8 cellular contexts compared by ENCODE assay signal in the genomic region with DNA sequence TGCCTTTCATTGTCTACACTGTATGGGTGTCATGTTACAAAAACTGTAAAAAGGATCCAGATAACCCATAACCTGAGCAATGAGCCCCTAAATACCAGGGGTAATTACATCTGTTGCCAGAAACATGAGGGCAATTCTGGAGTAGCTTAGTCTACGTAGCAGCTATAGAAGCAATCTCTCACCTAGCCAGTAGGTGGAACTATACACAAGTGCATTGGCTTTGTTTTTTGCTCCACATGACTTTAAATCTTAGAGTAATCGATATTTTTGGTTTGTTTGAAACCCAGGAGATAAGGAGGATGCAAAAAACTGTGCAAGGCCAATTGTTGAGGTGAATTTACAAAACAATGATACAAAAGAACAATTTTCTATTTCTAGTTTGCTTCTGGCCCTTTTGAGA. TPM values are rescaled to one million over a fixed set of nuclear protein-coding genes. Genes with fewer than 3 reads are reported as not detected.
A peak's percentile ranks its signal among the peaks of the same experiment; 100 is the strongest.
DNase-seq lines count a peak whose midpoint lies in the region; ATAC-seq, FAIRE-seq and TF ChIP-seq lines count a peak whose summit lies in the region.

No MANE protein-coding gene starts in this region.

- H3K9me3 Mint-ChIP-seq in activated T-helper 17 cell treated with anti-CD3 and anti-CD28 coated beads, Interleukin-2, amount 50 U/mL, for 72 hours: no peaks in the 10 kb centered on the region

- TF ChIP-seq CTCF in BE2C (IDR thresholded peaks at IDR 0.05; ENCODE audit: low read depth, low read length) (peak; percentile 72), GM13976 (IDR thresholded peaks at IDR 0.05; ENCODE audit: borderline replicate concordance, control extremely low read depth, extremely low read depth, insufficient read depth, missing control alignments) (peak; percentile 61)

- in situ Hi-C loops in GM13976 (cut with MboI; ENCODE audit: low sequenced_read_pairs, unreplicated experiment): loop anchor here (25.0 kb wide), 3 partner anchors 1556 to 1981 kb away; no protein-coding TSS in a partner anchor

- FAIRE-seq in urothelium cell line (lab: Jason Lieb, UNC): no peak

- H3K4me3 ChIP-seq in BE2C (ENCODE audit: low read depth, low read length): no peak overlapping the region

- H3K36me3 ChIP-seq in BE2C: no peaks in the 10 kb centered on the region

- no peaks in the 10 kb centered on the region for H3K27me3 ChIP-seq in BE2C

- H3K27me3 Mint-ChIP-seq in activated T-helper 17 cell treated with anti-CD3 and anti-CD28 coated beads, Interleukin-2, amount 50 U/mL, for 72 hours: no peaks in the 10 kb centered on the region

- H3K36me3 Mint-ChIP-seq in activated T-helper 17 cell treated with anti-CD3 and anti-CD28 coated beads, Interleukin-2, amount 50 U/mL, for 72 hours (ENCODE audit: low read depth): peaks cover 20% of the 10 kb centered on the region

- no peaks in the 10 kb centered on the region for H3K4me1 ChIP-seq in BE2C

- no peak overlapping the region for H3K27ac Mint-ChIP-seq in activated T-helper 17 cell treated with anti-CD3 and anti-CD28 coated beads, Interleukin-2, amount 50 U/mL, for 72 hours

- ATAC-seq in activated T-helper 17 cell treated with anti-CD3 and anti-CD28 coated beads, Interleukin-2, amount 50 U/mL, for 72 hours (replicated peaks): peak; percentile 47
- ATAC-seq in HG03460 (IDR thresholded peaks at IDR 0.05; ENCODE audit: unreplicated experiment) (no peak), HG03039 (IDR thresholded peaks at IDR 0.05; ENCODE audit: unreplicated experiment) (no peak)

- peaks cover 6% of the 10 kb centered on the region for H3K4me1 Mint-ChIP-seq in activated T-helper 17 cell treated with anti-CD3 and anti-CD28 coated beads, Interleukin-2, amount 50 U/mL, for 72 hours

- DNase-seq in BE2C (peak; percentile 12), GM13976 (ENCODE audit: low spot score) (peak; percentile 49), M059J (ENCODE audit: low read depth) (peak; percentile 36), iPS-NIHi7 (ENCODE audit: extremely low spot score) (peak; percentile 60), urothelium cell line (ENCODE audit: low spot score) (peak; percentile 32)

- no peak overlapping the region for H3K4me3 Mint-ChIP-seq in activated T-helper 17 cell treated with anti-CD3 and anti-CD28 coated beads, Interleukin-2, amount 50 U/mL, for 72 hours

- no peaks in the 10 kb centered on the region for H3K9me3 ChIP-seq in BE2C

RNA-seq across cellular contexts. Expression of a gene that starts 57.5 kb away (rescaled TPM):
- not detected for polyA plus RNA-seq in BE2C (2012; ENCODE audit: insufficient read depth, insufficient read length, low read depth)
- total RNA-seq in M059J (2014; rRNA removed; shearing (Covaris generic)): not detected in 2 replicates
- not detected for total RNA-seq in activated T-helper 17 cell treated with anti-CD3 and anti-CD28 coated beads, Interleukin-2, amount 50 U/mL, for 72 hours
